ENCODE assay signal across 7 cellular contexts in the genomic region with DNA sequence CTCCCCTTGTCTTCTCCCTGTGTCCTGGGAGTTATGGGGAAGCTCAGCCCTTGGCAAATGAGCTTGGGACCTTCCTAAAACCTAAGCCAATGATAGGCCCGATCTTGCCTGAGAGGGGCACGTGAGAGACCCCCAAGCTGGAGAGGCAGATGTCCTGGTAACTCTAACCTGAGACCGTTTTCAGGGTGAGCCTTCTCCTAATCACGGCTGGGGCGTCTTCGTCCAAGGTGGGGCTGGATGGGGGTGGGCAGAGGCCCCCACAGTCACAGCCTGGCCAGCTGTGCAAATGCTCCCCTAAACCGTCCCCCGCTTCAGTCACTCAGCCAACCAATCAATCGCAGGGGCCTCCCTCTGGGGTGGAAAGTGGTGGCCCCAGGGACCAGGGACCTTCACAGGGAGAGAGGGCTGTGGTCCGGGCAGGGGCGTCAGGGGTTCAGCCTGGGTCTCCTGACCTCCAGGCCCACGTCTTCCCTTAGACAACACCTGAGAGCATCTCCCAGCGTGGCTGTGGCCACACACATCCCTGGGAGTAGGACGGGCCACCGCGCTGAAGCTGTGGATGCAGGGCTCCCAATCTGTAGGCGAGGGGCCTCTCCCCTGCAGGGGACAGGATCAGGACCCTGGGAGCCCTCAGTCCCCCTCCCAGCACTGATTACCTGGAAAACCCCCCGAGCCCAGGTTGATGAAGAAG. TPM values are rescaled to one million over a fixed set of nuclear protein-coding genes. Genes with fewer than 3 reads are reported as not detected.
DNase-seq lines count a peak whose midpoint lies in the region; ATAC-seq, FAIRE-seq and TF ChIP-seq lines count a peak whose summit lies in the region.

No MANE protein-coding gene starts in this region.

- no peaks in the 10 kb centered on the region for H3K36me3 Mint-ChIP-seq in activated T-helper 2 cell treated with anti-CD3 and anti-CD28 coated beads, Interferon-gamma antibody, Interleukin-2, Interleukin-4, amounts not matched to agents 10 μg/mL and 5 μg/mL and 100 μg/mL, durations not matched to agents 14 hours and 24 hours and 36 hours (ENCODE audit: low read depth)
- H3K36me3 Mint-ChIP-seq in stimulated activated effector memory CD8-positive, alpha-beta T cell treated with anti-CD3 and anti-CD28 coated beads, Interleukin-12 subunit alpha, Interleukin-12 subunit beta, amount 100 ng/mL, for 72 hours, result peaks cover 12% of the 10 kb centered on the region

- no peak for FAIRE-seq in keratinocyte (lab: Jason Lieb, UNC)

- no peak for TF ChIP-seq CTCF in keratinocyte (optimal IDR thresholded peaks at IDR 0.05 in 1 of 3, IDR thresholded peaks at IDR 0.05 in 1 of 3, conservative IDR thresholded peaks at IDR 0.05 in 1 of 3; ENCODE audit: extremely low read depth in 1 of 3, insufficient read depth in 2 of 3, low read length in 3 of 3)

- H3K27ac Mint-ChIP-seq in activated T-helper 2 cell treated with anti-CD3 and anti-CD28 coated beads, Interferon-gamma antibody, Interleukin-2, Interleukin-4, amounts not matched to agents 10 μg/mL and 5 μg/mL and 100 μg/mL, durations not matched to agents 14 hours and 24 hours and 36 hours, result no peak overlapping the region
- H3K27ac Mint-ChIP-seq in stimulated activated effector memory CD8-positive, alpha-beta T cell treated with anti-CD3 and anti-CD28 coated beads, Interleukin-12 subunit alpha, Interleukin-12 subunit beta, amount 100 ng/mL, for 72 hours, result no peak overlapping the region

- H3K27ac ChIP-seq in HUES48 (ENCODE audit: low read depth, low read length), result no peak overlapping the region
- H3K27ac ChIP-seq in keratinocyte (ENCODE audit: control insufficient read depth, insufficient read depth, low read length), result no peak overlapping the region

- no peak for DNase-seq in activated T-helper 2 cell treated with anti-CD3 and anti-CD28 coated beads, Interferon-gamma antibody, Interleukin-2, Interleukin-4, amounts not matched to agents 10 μg/mL and 5 μg/mL and 100 μg/mL, durations not matched to agents 14 hours and 24 hours and 36 hours (ENCODE audit: low spot score)
- DNase-seq in keratinocyte (ENCODE audit: low read depth, low spot score), result no peak
- no peak for DNase-seq in stimulated activated effector memory CD8-positive, alpha-beta T cell treated with anti-CD3 and anti-CD28 coated beads, Interleukin-12 subunit alpha, Interleukin-12 subunit beta, amount 100 ng/mL, for 72 hours (ENCODE audit: low spot score in 2 of 2)
- DNase-seq in activated effector memory CD4-positive, alpha-beta T cell treated with Interleukin-2 at 50 U/mL for 16 hours, result no peak

- H3K9me1 ChIP-seq in keratinocyte (ENCODE audit: control insufficient read depth, extremely low read depth, insufficient read depth, low read length), result no peaks in the 10 kb centered on the region

- ATAC-seq in stimulated activated effector memory CD8-positive, alpha-beta T cell treated with anti-CD3 and anti-CD28 coated beads, Interleukin-12 subunit alpha, Interleukin-12 subunit beta, amount 100 ng/mL, for 72 hours, result no peak
- no peak for ATAC-seq in HG03342 (IDR thresholded peaks at IDR 0.05; ENCODE audit: unreplicated experiment)
- no peak for ATAC-seq in HG02852 (IDR thresholded peaks at IDR 0.05; ENCODE audit: unreplicated experiment)

- H3K27me3 Mint-ChIP-seq in activated T-helper 2 cell treated with anti-CD3 and anti-CD28 coated beads, Interferon-gamma antibody, Interleukin-2, Interleukin-4, amounts not matched to agents 10 μg/mL and 5 μg/mL and 100 μg/mL, durations not matched to agents 14 hours and 24 hours and 36 hours (ENCODE audit: low read depth), result peaks cover 32% of the 10 kb centered on the region

- intact Hi-C loops in activated T-helper 2 cell treated with anti-CD3 and anti-CD28 coated beads, Interferon-gamma antibody, Interleukin-2, Interleukin-4, amounts not matched to agents 10 μg/mL and 5 μg/mL and 100 μg/mL, durations not matched to agents 14 hours and 24 hours and 36 hours (cut with micrococcal nuclease), result loop anchor here (5.0 kb wide), 2 partner anchors 80 to 95 kb away; no protein-coding TSS in a partner anchor

- no peaks in the 10 kb centered on the region for H3K79me2 ChIP-seq in keratinocyte (ENCODE audit: control insufficient read depth, insufficient read depth, low read length)

- peak overlapping the region; percentile 22 for H3K4me2 ChIP-seq in keratinocyte (ENCODE audit: control insufficient read depth, extremely low read depth, insufficient read depth, low read depth, low read length)

- dilution Hi-C loops in keratinocyte (cut with MboI; ENCODE audit: extremely low pct_ligation_motif_present, low sequenced_read_pairs), result no loop called here

- no peaks in the 10 kb centered on the region for H3K9me3 ChIP-seq in HUES48 (ENCODE audit: control insufficient read depth, insufficient read depth, low read length)
- H3K9me3 ChIP-seq in keratinocyte (ENCODE audit: control insufficient read depth, low read depth, low read length), result no peaks in the 10 kb centered on the region

- H3K4me1 ChIP-seq in HUES48 (ENCODE audit: control insufficient read depth, insufficient read depth, low read length) (peaks cover 3% of the 10 kb centered on the region; the same call in 1 of the 2 replicates), keratinocyte (ENCODE audit: control insufficient read depth, extremely low read depth, insufficient read depth, low read length) (peaks cover 4% of the 10 kb centered on the region)

- H3K9me3 Mint-ChIP-seq in activated T-helper 2 cell treated with anti-CD3 and anti-CD28 coated beads, Interferon-gamma antibody, Interleukin-2, Interleukin-4, amounts not matched to agents 10 μg/mL and 5 μg/mL and 100 μg/mL, durations not matched to agents 14 hours and 24 hours and 36 hours, result no peaks in the 10 kb centered on the region
- no peaks in the 10 kb centered on the region for H3K9me3 Mint-ChIP-seq in stimulated activated effector memory CD8-positive, alpha-beta T cell treated with anti-CD3 and anti-CD28 coated beads, Interleukin-12 subunit alpha, Interleukin-12 subunit beta, amount 100 ng/mL, for 72 hours

- H3K4me1 Mint-ChIP-seq in activated T-helper 2 cell treated with anti-CD3 and anti-CD28 coated beads, Interferon-gamma antibody, Interleukin-2, Interleukin-4, amounts not matched to agents 10 μg/mL and 5 μg/mL and 100 μg/mL, durations not matched to agents 14 hours and 24 hours and 36 hours (ENCODE audit: low read depth), result peaks cover 10% of the 10 kb centered on the region
- H3K4me1 Mint-ChIP-seq in stimulated activated effector memory CD8-positive, alpha-beta T cell treated with anti-CD3 and anti-CD28 coated beads, Interleukin-12 subunit alpha, Interleukin-12 subunit beta, amount 100 ng/mL, for 72 hours, result peaks cover 8% of the 10 kb centered on the region

- H3K4me3 Mint-ChIP-seq in activated T-helper 2 cell treated with anti-CD3 and anti-CD28 coated beads, Interferon-gamma antibody, Interleukin-2, Interleukin-4, amounts not matched to agents 10 μg/mL and 5 μg/mL and 100 μg/mL, durations not matched to agents 14 hours and 24 hours and 36 hours (ENCODE audit: low read depth), result peak overlapping the region; percentile 70
- H3K4me3 Mint-ChIP-seq in stimulated activated effector memory CD8-positive, alpha-beta T cell treated with anti-CD3 and anti-CD28 coated beads, Interleukin-12 subunit alpha, Interleukin-12 subunit beta, amount 100 ng/mL, for 72 hours, result peak overlapping the region; percentile 42

- H3K4me3 ChIP-seq in HUES48 (ENCODE audit: low read depth, low read length) (peak overlapping the region; percentile 53; the same call in 1 of the 2 replicates), keratinocyte (ENCODE audit: control insufficient read depth in 2 of 3, extremely low read depth in 1 of 3, insufficient read depth in 2 of 3, low read depth in 1 of 3, low read length in 3 of 3) (no peak overlapping the region)

- peaks cover 46% of the 10 kb centered on the region for H3K27me3 ChIP-seq in HUES48 (ENCODE audit: control insufficient read depth, insufficient read depth, low read length)
- H3K27me3 ChIP-seq in keratinocyte (ENCODE audit: control insufficient read depth, extremely low read depth, insufficient read depth, low read length), result peaks cover 23% of the 10 kb centered on the region

- no peaks in the 10 kb centered on the region for H3K36me3 ChIP-seq in HUES48 (ENCODE audit: control insufficient read depth, insufficient read depth, low read length)
- H3K36me3 ChIP-seq in keratinocyte (ENCODE audit: control insufficient read depth in 2 of 2, extremely low read depth in 1 of 2, insufficient read depth in 2 of 2, low read length in 2 of 2), result no peaks in the 10 kb centered on the region

- H4K20me1 ChIP-seq in keratinocyte (ENCODE audit: control insufficient read depth, extremely low read depth, insufficient read depth, low read length), result no peaks in the 10 kb centered on the region

- H2AFZ ChIP-seq in keratinocyte (ENCODE audit: control insufficient read depth, low read length), result no peak overlapping the region

- H3K9ac ChIP-seq in HUES48 (ENCODE audit: low read depth, low read length), result no peak overlapping the region
- no peak overlapping the region for H3K9ac ChIP-seq in keratinocyte (ENCODE audit: control insufficient read depth, extremely low read depth, insufficient read depth, low read length)

RNA-seq across cellular contexts. Expression of gene ACTG1, which starts 30.6 kb away (rescaled TPM):
- 4,152 and 4,174 TPM in 2 replicates for total RNA-seq in activated T-helper 2 cell treated with anti-CD3 and anti-CD28 coated beads, Interferon-gamma antibody, Interleukin-2, Interleukin-4, amounts not matched to agents 10 μg/mL and 5 μg/mL and 100 μg/mL, durations not matched to agents 14 hours and 24 hours and 36 hours
- polyA plus RNA-seq in keratinocyte, result 1,003 to 6,215 TPM (median 1,867 TPM) in 3 replicates
- polyA plus RNA-seq in keratinocyte (2011; ENCODE audit: low read depth), result 5,158 TPM
- polyA plus RNA-seq in keratinocyte (2011; cell fraction: cytosol; rRNA removed), result 3,252 and 7,102 TPM in 2 replicates
- polyA plus RNA-seq in keratinocyte (2011; cell fraction: nucleus; rRNA removed), result 2,825 and 3,350 TPM in 2 replicates
- 3,253 and 4,565 TPM in 2 replicates for polyA plus RNA-seq in keratinocyte (2012; ENCODE audit: low replicate concordance)
- polyA minus RNA-seq in keratinocyte, result 1,155 to 10,422 TPM (median 1,781 TPM) in 3 replicates
- polyA minus RNA-seq in keratinocyte (2011; cell fraction: cytosol; rRNA and poly(A)+ RNA removed), result 2,831 TPM
- 951 and 1,249 TPM in 2 replicates for polyA minus RNA-seq in keratinocyte (2011; cell fraction: nucleus; rRNA and poly(A)+ RNA removed)

RNA-seq across cellular contexts. Expression of gene FSCN2, which starts 46.2 kb away (rescaled TPM):
- total RNA-seq in activated T-helper 2 cell treated with anti-CD3 and anti-CD28 coated beads, Interferon-gamma antibody, Interleukin-2, Interleukin-4, amounts not matched to agents 10 μg/mL and 5 μg/mL and 100 μg/mL, durations not matched to agents 14 hours and 24 hours and 36 hours, result 1.1 TPM in 2 replicates
- polyA plus RNA-seq in keratinocyte, result not detected in 3 replicates
- polyA plus RNA-seq in keratinocyte (2011; ENCODE audit: low read depth), result not detected
- polyA plus RNA-seq in keratinocyte (2011; cell fraction: cytosol; rRNA removed), result not detected in 2 replicates
- 0.09 and 0.19 TPM in 2 replicates for polyA plus RNA-seq in keratinocyte (2011; cell fraction: nucleus; rRNA removed)
- polyA plus RNA-seq in keratinocyte (2012; ENCODE audit: low replicate concordance), result not detected in 2 replicates
- not detected in 3 replicates for polyA minus RNA-seq in keratinocyte
- polyA minus RNA-seq in keratinocyte (2011; cell fraction: cytosol; rRNA and poly(A)+ RNA removed), result not detected
- 0.32 TPM in 1 of 2 replicates, not detected in the other for polyA minus RNA-seq in keratinocyte (2011; cell fraction: nucleus; rRNA and poly(A)+ RNA removed)
